8 cellular contexts compared by ENCODE assay signal in the genomic region with DNA sequence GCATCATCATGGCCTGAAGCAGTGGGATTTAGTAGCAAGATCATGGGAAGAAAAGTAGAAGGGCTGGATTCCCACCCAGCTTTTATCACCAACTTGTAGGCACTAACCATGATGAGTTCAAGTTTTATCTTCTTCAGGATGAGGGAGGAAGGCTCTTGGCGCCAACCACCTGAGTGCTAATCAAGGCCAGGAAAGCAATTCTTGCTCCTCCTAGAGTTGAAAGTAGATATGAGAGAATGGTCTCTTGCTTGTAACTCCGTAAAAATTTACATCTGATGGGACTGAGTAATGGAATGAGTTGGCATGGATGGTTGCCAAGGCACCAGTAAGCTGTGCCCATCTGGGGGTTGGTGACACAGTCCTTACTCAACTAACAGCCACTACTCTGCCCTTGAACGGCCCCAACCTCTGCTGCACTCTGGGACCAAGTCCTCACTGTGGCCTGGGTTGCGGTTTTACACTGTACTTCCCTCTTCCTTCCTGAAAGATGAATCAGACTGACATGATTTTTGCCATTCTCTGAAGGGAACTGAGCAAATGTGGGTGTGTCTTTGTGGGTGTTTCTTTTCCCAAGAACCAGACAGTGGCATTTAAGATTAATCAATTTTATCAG. TPM values are rescaled to one million over a fixed set of nuclear protein-coding genes. Genes with fewer than 3 reads are reported as not detected.
DNase-seq lines count a peak whose midpoint lies in the region; ATAC-seq and TF ChIP-seq lines count a peak whose summit lies in the region.

No MANE protein-coding gene starts in this region.

- no peaks in the 10 kb centered on the region for H3K9me3 ChIP-seq in hepatocyte (ENCODE audit: low read depth)

- no peak overlapping the region for H3K18ac ChIP-seq in mesendoderm (ENCODE audit: low read length)

- H3K27ac Mint-ChIP-seq in GM23338, result no peak overlapping the region

- H3K27ac ChIP-seq in GM23338 (ENCODE audit: low read depth), result no peak overlapping the region
- H3K27ac ChIP-seq in mesendoderm (ENCODE audit: low read depth, low read length), result no peak overlapping the region
- H3K27ac ChIP-seq in hepatocyte, result no peak overlapping the region

- H2BK5ac ChIP-seq in mesendoderm (ENCODE audit: low read length), result no peak overlapping the region

- H3K4me2 ChIP-seq in GM23338, result no peak overlapping the region
- no peak overlapping the region for H3K4me2 ChIP-seq in mesendoderm (ENCODE audit: low read length)
- H3K4me2 ChIP-seq in hepatocyte, result no peak overlapping the region

- H3K4me3 Mint-ChIP-seq in GM23338, result no peak overlapping the region

- H2BK15ac ChIP-seq in mesendoderm (replicated peaks; ENCODE audit: low read depth), result no peak overlapping the region

- H3K27me3 ChIP-seq in GM23338 (ENCODE audit: insufficient read depth) (no peaks in the 10 kb centered on the region), mesendoderm (ENCODE audit: insufficient read depth, low read length, poor library complexity) (no peaks in the 10 kb centered on the region), hepatocyte (no peaks in the 10 kb centered on the region)

- H3K56ac ChIP-seq in mesendoderm (ENCODE audit: low read length), result no peak overlapping the region

- no peaks in the 10 kb centered on the region for H3K79me1 ChIP-seq in mesendoderm (ENCODE audit: low read length)

- H3K4me1 ChIP-seq in GM23338 (ENCODE audit: insufficient read depth), result no peaks in the 10 kb centered on the region
- H3K4me1 ChIP-seq in mesendoderm (ENCODE audit: control insufficient read depth, low read depth, low read length), result no peaks in the 10 kb centered on the region
- H3K4me1 ChIP-seq in hepatocyte (ENCODE audit: insufficient read depth), result no peaks in the 10 kb centered on the region

- no peak overlapping the region for H2BK120ac ChIP-seq in mesendoderm (ENCODE audit: low read depth, low read length)

- H3K27me3 Mint-ChIP-seq in GM23338 (ENCODE audit: insufficient read depth, low read depth, poor library complexity), result peaks cover 3% of the 10 kb centered on the region

- H3K9me2 ChIP-seq in GM23338 (ENCODE audit: insufficient read depth) (no peaks in the 10 kb centered on the region), hepatocyte (replicated peaks; ENCODE audit: insufficient read depth) (no peaks in the 10 kb centered on the region)

- H3K23ac ChIP-seq in mesendoderm (ENCODE audit: low read length), result no peak overlapping the region

- no peak overlapping the region for H3K9ac ChIP-seq in mesendoderm (ENCODE audit: low read length)

- no peaks in the 10 kb centered on the region for H3K4me1 Mint-ChIP-seq in GM23338

- H3K36me3 ChIP-seq in GM23338 (ENCODE audit: insufficient read depth) (no peaks in the 10 kb centered on the region), mesendoderm (ENCODE audit: control insufficient read depth, insufficient read depth, low read length) (no peaks in the 10 kb centered on the region), hepatocyte (replicated peaks; ENCODE audit: insufficient read depth, low read depth) (no peaks in the 10 kb centered on the region)

- H3K4me3 ChIP-seq in GM23338 (no peak overlapping the region), mesendoderm (ENCODE audit: low read length) (no peak overlapping the region), hepatocyte (no peak overlapping the region)

- no peak overlapping the region for H2AK5ac ChIP-seq in mesendoderm (ENCODE audit: low read length)

- no peak overlapping the region for H3K4ac ChIP-seq in mesendoderm (ENCODE audit: low read depth, low read length)

- no peaks in the 10 kb centered on the region for H3K9me3 Mint-ChIP-seq in GM23338

- H3K79me2 ChIP-seq in GM23338 (replicated peaks; ENCODE audit: insufficient read depth), result no peaks in the 10 kb centered on the region
- no peaks in the 10 kb centered on the region for H3K79me2 ChIP-seq in mesendoderm (ENCODE audit: control insufficient read depth, insufficient read depth, low read length)
- H3K79me2 ChIP-seq in hepatocyte, result no peaks in the 10 kb centered on the region

- no peaks in the 10 kb centered on the region for H4K20me1 ChIP-seq in GM23338 (replicated peaks; ENCODE audit: insufficient read depth)
- no peaks in the 10 kb centered on the region for H4K20me1 ChIP-seq in hepatocyte (ENCODE audit: insufficient read depth, poor library complexity, severe bottlenecking)

- TF ChIP-seq CTCF in GM23338 (conservative IDR thresholded peaks at IDR 0.05; ENCODE audit: low read depth in 2 of 2) (no peak), hepatocyte (IDR thresholded peaks at IDR 0.05; ENCODE audit: poor library complexity) (no peak)

- no peak overlapping the region for H4K8ac ChIP-seq in mesendoderm (ENCODE audit: low read depth, low read length)

- no peaks in the 10 kb centered on the region for H3K36me3 Mint-ChIP-seq in GM23338 (ENCODE audit: low read depth)

- ATAC-seq in GM23338, result no peak

- no peaks in the 10 kb centered on the region for H3F3A ChIP-seq in GM23338 (replicated peaks; ENCODE audit: low read depth)

- H4K5ac ChIP-seq in mesendoderm (ENCODE audit: low read length), result no peak overlapping the region

- DNase-seq in LHCN-M2 (ENCODE audit: low read depth) (peak; percentile 97), fibroblast of the conjunctiva (ENCODE audit: low read depth) (peak; percentile 18), GM23338 (ENCODE audit: low spot score) (no peak), mesendoderm (no peak), hepatocyte (ENCODE audit: low spot score) (no peak), DMS53 treated with DMSO at 0.1 percent for 48 hours (lab: John Stamatoyannopoulos, UW; ENCODE audit: unreplicated experiment) (no peak)
- DNase-seq in activated CD4-positive, alpha-beta T cell treated with anti-CD3 and anti-CD28 coated beads, Interleukin-2, amount 50 U/mL, for 48 hours, result peak; percentile 53 to 66
- DNase-seq in stimulated activated CD4-positive, alpha-beta T cell treated with anti-CD3 and anti-CD28 coated beads, Interleukin-4, amount 100 ng/mL, for 24 hours, result peak; percentile 63

- no CpG with 5 or more reads among the region's 4 CpGs for WGBS in mesendoderm (ENCODE audit: extremely low coverage, insufficient coverage, low lambda C conversion rate)
- 71% methylated on average over 4 of the region's 4 CpGs for WGBS in hepatocyte (ENCODE audit: low lambda C conversion rate, missing lambda C conversion rate)

- H2AFZ ChIP-seq in GM23338 (no peak overlapping the region), hepatocyte (no peak overlapping the region)

TF ChIP-seq in GM23338, 12 proteins besides CTCF, POLR2A, EP300 and RAD21 (continues in another document):
- TF ChIP-seq ZNF114 (CRISPR knock-in tag; IDR thresholded peaks at IDR 0.05) (no peak), CREB1 (CRISPR knock-in tag; IDR thresholded peaks at IDR 0.05; ENCODE audit: low read depth) (no peak), ZNF331 (CRISPR knock-in tag; IDR thresholded peaks at IDR 0.05; ENCODE audit: low read depth) (no peak)
- TF ChIP-seq, protein P1, sequence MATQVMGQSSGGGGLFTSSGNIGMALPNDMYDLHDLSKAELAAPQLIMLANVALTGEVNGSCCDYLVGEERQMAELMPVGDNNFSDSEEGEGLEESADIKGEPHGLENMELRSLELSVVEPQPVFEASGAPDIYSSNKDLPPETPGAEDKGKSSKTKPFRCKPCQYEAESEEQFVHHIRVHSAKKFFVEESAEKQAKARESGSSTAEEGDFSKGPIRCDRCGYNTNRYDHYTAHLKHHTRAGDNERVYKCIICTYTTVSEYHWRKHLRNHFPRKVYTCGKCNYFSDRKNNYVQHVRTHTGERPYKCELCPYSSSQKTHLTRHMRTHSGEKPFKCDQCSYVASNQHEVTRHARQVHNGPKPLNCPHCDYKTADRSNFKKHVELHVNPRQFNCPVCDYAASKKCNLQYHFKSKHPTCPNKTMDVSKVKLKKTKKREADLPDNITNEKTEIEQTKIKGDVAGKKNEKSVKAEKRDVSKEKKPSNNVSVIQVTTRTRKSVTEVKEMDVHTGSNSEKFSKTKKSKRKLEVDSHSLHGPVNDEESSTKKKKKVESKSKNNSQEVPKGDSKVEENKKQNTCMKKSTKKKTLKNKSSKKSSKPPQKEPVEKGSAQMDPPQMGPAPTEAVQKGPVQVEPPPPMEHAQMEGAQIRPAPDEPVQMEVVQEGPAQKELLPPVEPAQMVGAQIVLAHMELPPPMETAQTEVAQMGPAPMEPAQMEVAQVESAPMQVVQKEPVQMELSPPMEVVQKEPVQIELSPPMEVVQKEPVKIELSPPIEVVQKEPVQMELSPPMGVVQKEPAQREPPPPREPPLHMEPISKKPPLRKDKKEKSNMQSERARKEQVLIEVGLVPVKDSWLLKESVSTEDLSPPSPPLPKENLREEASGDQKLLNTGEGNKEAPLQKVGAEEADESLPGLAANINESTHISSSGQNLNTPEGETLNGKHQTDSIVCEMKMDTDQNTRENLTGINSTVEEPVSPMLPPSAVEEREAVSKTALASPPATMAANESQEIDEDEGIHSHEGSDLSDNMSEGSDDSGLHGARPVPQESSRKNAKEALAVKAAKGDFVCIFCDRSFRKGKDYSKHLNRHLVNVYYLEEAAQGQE (IDR thresholded peaks at IDR 0.05; ENCODE audit: unreplicated experiment), result no peak
- TF ChIP-seq, protein P2, sequence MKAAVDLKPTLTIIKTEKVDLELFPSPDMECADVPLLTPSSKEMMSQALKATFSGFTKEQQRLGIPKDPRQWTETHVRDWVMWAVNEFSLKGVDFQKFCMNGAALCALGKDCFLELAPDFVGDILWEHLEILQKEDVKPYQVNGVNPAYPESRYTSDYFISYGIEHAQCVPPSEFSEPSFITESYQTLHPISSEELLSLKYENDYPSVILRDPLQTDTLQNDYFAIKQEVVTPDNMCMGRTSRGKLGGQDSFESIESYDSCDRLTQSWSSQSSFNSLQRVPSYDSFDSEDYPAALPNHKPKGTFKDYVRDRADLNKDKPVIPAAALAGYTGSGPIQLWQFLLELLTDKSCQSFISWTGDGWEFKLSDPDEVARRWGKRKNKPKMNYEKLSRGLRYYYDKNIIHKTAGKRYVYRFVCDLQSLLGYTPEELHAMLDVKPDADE (IDR thresholded peaks at IDR 0.05), result no peak

RNA-seq across cellular contexts. Expression of a gene that starts 39.4 kb away (rescaled TPM):
- total RNA-seq in LHCN-M2 (2014; rRNA removed) (1.1 and 1.8 TPM in 2 replicates), hepatocyte (16.1 and 16.3 TPM in 2 replicates)
- 0.35 TPM for polyA plus RNA-seq in LHCN-M2 (2012)
- 0.14 and 0.27 TPM in 2 replicates for total RNA-seq in GM23338 (2014; rRNA removed; shearing (Covaris generic))
- polyA plus RNA-seq in GM23338 (2016; fragmentation: Nextera tagmentation; extraction: Ambion mirVana) (0.47 TPM in 1 of 2 replicates, not detected in the other), hepatocyte (12.2 and 12.5 TPM in 2 replicates)
- polyA plus RNA-seq in mesendoderm (2013, experiment 1 of 2), result 0.07 TPM
- polyA plus RNA-seq in mesendoderm (2013, experiment 2 of 2), result 0.11 TPM

Comparison
In these comparisons a context has a peak if more than half of its experiments do, and no peak if none do; other contexts are left out.
1. DNase-seq: peak in LHCN-M2 (single experiment), activated CD4-positive, alpha-beta T cell treated with anti-CD3 and anti-CD28 coated beads, Interleukin-2, amount 50 U/mL, for 48 hours (2 of 2), fibroblast of the conjunctiva (single experiment) and stimulated activated CD4-positive, alpha-beta T cell treated with anti-CD3 and anti-CD28 coated beads, Interleukin-4, amount 100 ng/mL, for 24 hours (single experiment); none in GM23338 (single experiment), mesendoderm (single experiment), hepatocyte (single experiment) and DMS53 treated with DMSO at 0.1 percent for 48 hours (single experiment).